Comparison of ENCODE assay signal across 10 cellular contexts in the genomic region with DNA sequence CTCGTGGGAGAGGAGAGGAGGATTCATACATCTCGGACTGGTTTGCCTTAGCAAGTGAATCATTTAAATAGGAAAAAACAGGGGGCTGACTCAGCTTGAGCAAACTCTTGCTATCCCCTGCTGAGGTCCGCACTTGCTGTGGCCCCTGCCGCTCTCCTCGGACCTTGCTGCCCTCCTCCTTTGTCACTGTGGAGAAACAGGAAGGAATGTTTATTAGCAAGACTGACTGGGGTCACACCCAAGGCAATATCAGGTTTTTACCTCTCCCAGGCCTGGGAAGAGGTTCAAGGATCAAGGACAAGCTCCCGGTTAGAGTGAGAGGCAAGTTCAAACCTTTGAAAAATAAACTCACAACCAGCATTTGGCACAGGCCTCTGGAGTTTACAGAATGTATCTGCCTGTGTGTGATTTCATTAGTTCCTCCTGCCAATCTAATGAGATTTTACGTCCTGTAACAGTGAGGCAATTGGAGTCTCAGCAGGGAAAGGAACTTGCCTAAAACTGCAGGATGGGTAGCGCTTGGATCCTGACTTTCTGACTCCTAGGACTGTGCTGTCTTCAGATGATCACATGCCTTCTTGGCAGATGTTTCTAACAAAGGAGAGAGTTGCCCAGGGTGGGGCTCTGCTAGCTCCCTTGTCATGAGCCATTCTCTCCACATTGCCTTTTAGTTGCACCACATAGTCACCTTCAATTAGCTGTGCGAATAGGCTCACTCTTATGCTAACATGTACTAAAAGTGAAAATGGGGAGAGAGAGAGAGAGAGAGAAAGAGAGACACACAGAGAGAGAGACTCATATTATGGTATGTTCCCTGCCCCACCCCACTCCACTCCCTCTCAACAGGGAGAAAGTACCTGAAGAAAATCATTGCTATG.
DNase-seq lines count a peak whose midpoint lies in the region; ATAC-seq, FAIRE-seq and TF ChIP-seq lines count a peak whose summit lies in the region.
"Had no signal": no experiment of that assay in that cellular context is flagged by ENCODE, and none has a peak within 500 bp of the region (broad histone marks: within the 10 kb centered on the region; RNA-seq: fewer than 3 reads in every experiment).

No MANE protein-coding gene starts in this region.

- H3K4me3 ChIP-seq in brain microvascular endothelial cell (ENCODE audit: low read depth, low read length) (no peak overlapping the region), small intestine (ENCODE audit: low read depth in 1 of 2, low read length in 2 of 2) (no peak overlapping the region)

- H3K36me3 ChIP-seq in KOPT-K1 (ENCODE audit: insufficient read depth, low read length) (no peaks in the 10 kb centered on the region), brain microvascular endothelial cell (replicated peaks) (no peaks in the 10 kb centered on the region), small intestine (ENCODE audit: control insufficient read depth in 2 of 2, insufficient read depth in 2 of 2, low read length in 2 of 2) (no peaks in the 10 kb centered on the region)

- no peaks in the 10 kb centered on the region for H3K27me3 ChIP-seq in brain microvascular endothelial cell (replicated peaks)
- no peaks in the 10 kb centered on the region for H3K27me3 ChIP-seq in small intestine (ENCODE audit: control insufficient read depth in 2 of 2, insufficient read depth in 2 of 2, low read length in 2 of 2)

- no peak for TF ChIP-seq CTCF in brain microvascular endothelial cell (IDR thresholded peaks at IDR 0.05; ENCODE audit: low read depth, low read length, missing control alignments)

- DNase-seq in brain microvascular endothelial cell (peak; percentile 84), left kidney (ENCODE audit: low read depth, low spot score) (peak; percentile 48), small intestine (peak; percentile 98), DMS 273 treated with DMSO at 0.1 percent for 48 hours (lab: John Stamatoyannopoulos, UW) (no peak)
- DNase-seq in effector CD8-positive, alpha-beta T cell (lab: John Stamatoyannopoulos, UW), result no peak
- DNase-seq: GF-D8, T1000 had no signal

- peaks cover 4 to 6% of the 10 kb centered on the region in 2 donors for H3K4me1 ChIP-seq in small intestine (ENCODE audit: control insufficient read depth in 2 of 2, insufficient read depth in 1 of 2, low read depth in 1 of 2, low read length in 1 of 2)

- FAIRE-seq in small intestine (lab: Jason Lieb, UNC), result no peak

- in situ Hi-C loops in brain microvascular endothelial cell (cut with HindIII; ENCODE audit: low pct_ligation_motif_present, low sequenced_read_pairs), result loop anchor here (10.0 kb wide), 1 partner anchor 303 kb away; no protein-coding TSS in a partner anchor

- H3K9me3 ChIP-seq in KOPT-K1 (ENCODE audit: insufficient read depth, low read length, poor library complexity, severe bottlenecking), result peaks cover under 1% of the 10 kb centered on the region
- H3K9me3 ChIP-seq in small intestine (ENCODE audit: control insufficient read depth, low read depth), result no peaks in the 10 kb centered on the region

- 17 to 42% (median 28%) methylated on average over 9 of the region's 9 CpGs for WGBS in small intestine, 3 donors

- H3K27ac ChIP-seq in KOPT-K1 (ENCODE audit: low read depth, low read length, poor library complexity, severe bottlenecking) (peak overlapping the region; percentile 70), brain microvascular endothelial cell (peak overlapping the region; percentile 84), small intestine (ENCODE audit: low read depth in 1 of 2, low read length in 1 of 2) (peak overlapping the region; percentile 90 to 93)

- ATAC-seq in HG02623 (IDR thresholded peaks at IDR 0.05; ENCODE audit: unreplicated experiment) (no peak), HG03342 (IDR thresholded peaks at IDR 0.05; ENCODE audit: unreplicated experiment) (no peak)

Comparison
In these comparisons a context has a peak if more than half of its experiments do, and no peak if none do; other contexts are left out.
1. DNase-seq: peak in brain microvascular endothelial cell (single experiment), left kidney (single experiment) and small intestine (single experiment); none in effector CD8-positive, alpha-beta T cell (single experiment) and DMS 273 treated with DMSO at 0.1 percent for 48 hours (single experiment).
2. Peak in every context shown above with its lines, with median percentiles within 50 percentile points of each other: H3K27ac ChIP-seq.